1 cellular context compared by ENCODE assay signal in genomic region chr17:39663688-39664580, GRCh38.
TF ChIP-seq lines count a peak whose summit lies in the region.

No MANE protein-coding gene starts in this region.

TF ChIP-seq in SK-N-SH, 30 proteins besides CTCF, POLR2A, EP300 and RAD21:
- TF ChIP-seq ELF1 (IDR thresholded peaks at IDR 0.05) (no peak), PBX3 (IDR thresholded peaks at IDR 0.05) (no peak), JUND (IDR thresholded peaks at IDR 0.05) (no peak), RFX5 (IDR thresholded peaks at IDR 0.05; ENCODE audit: low read length) (no peak), TCF12 (IDR thresholded peaks at IDR 0.05) (no peak), USF2 (IDR thresholded peaks at IDR 0.05; ENCODE audit: borderline replicate concordance, low read depth, low read length) (no peak)
